1 cellular context compared by ENCODE assay signal in genomic region chr12:12725086-12725955, GRCh38.
A peak's percentile ranks its signal among the peaks of the same experiment; 100 is the strongest.
TF ChIP-seq lines count a peak whose summit lies in the region.

No MANE protein-coding gene starts in this region.

TF ChIP-seq in IMR-90, 13 proteins besides CTCF, POLR2A, EP300 and RAD21 (continued from another document):
- TF ChIP-seq CEBPB (IDR thresholded peaks at IDR 0.05; ENCODE audit: low read depth, low read length), result peak; percentile 97
